Comparison of ENCODE assay signal across 8 cellular contexts in the genomic region with DNA sequence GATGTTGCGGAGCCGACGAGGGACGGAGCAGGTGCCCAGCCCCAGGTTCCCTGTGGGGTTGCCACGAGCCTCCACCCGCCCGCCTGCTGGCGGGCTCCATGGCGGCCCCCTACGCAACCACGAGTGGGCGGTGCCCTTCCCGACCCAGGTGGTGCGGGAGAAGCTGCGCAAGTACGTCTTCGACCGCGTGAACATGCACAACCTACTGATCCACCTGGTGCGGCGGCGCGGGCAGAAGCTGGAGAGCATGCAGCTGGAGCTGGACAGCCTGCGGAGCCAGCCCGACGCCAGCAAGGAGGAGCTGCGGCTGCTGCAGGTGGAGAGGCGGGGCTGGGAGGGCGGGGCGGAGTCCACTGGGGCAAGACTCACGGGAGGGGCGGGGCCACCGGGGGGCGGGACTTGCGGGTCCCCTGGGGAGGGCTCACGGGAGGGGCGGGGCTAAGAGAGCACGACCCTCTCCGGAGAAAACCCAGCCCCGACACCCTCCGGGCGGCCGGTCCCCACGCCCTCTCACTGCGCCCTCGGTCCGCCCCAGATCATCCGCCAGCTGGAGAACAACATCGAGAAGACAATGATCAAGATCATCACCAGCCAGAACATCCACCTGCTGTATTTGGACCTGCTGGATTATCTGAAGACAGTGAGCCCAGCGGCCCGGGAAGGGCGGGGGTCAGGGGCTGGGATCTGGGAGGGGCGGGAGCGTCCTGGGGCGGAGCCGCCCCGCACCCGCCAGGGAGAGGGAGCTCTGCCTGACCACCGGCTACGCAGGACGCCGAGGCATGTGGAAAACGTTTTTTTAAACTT. TPM values are rescaled to one million over a fixed set of nuclear protein-coding genes. Genes with fewer than 3 reads are reported as not detected.
DNase-seq lines count a peak whose midpoint lies in the region; ATAC-seq and TF ChIP-seq lines count a peak whose summit lies in the region.

No MANE protein-coding gene starts in this region.

- H3K36me3 ChIP-seq in adrenal gland (replicated peaks in 1 of 2): no peaks in the 10 kb centered on the region

- no peaks in the 10 kb centered on the region; the same call in 1 of the 2 replicates for H3K9me3 ChIP-seq in AG04450 (ENCODE audit: control insufficient read depth, insufficient read depth, low read length)
- H3K9me3 ChIP-seq in T-helper 17 cell (ENCODE audit: control insufficient read depth, low read length, poor library complexity, severe bottlenecking): no peaks in the 10 kb centered on the region
- H3K9me3 ChIP-seq in adrenal gland (replicated peaks in 1 of 3): no peaks in the 10 kb centered on the region
- H3K9me3 ChIP-seq in right cardiac atrium (ENCODE audit: control insufficient read depth, low read length): no peaks in the 10 kb centered on the region

- DNase-seq in AG04450 (ENCODE audit: low read depth, low spot score) (no peak), NCI-H187 (lab: John Stamatoyannopoulos, UW) (peak; percentile 64 to 80), T-helper 17 cell (peak; percentile 60 to 91 (median 89)), adrenal gland (peak; percentile 79 to 94 (median 90)), right cardiac atrium (peak; percentile 82 to 94 (median 92)), retina (peak; percentile 80), foreskin melanocyte (no peak)

- peaks cover 51% of the 10 kb centered on the region for H3K27me3 ChIP-seq in AG04450 (ENCODE audit: control insufficient read depth, insufficient read depth, low read length)
- peaks cover 7% of the 10 kb centered on the region for H3K27me3 ChIP-seq in adrenal gland
- no peaks in the 10 kb centered on the region for H3K27me3 ChIP-seq in right cardiac atrium (ENCODE audit: control insufficient read depth, insufficient read depth)

- TF ChIP-seq POLR2A in adrenal gland (IDR thresholded peaks at IDR 0.05): no peak

- ATAC-seq in GM21447 (IDR thresholded peaks at IDR 0.05; ENCODE audit: unreplicated experiment): peak; percentile 33
- peak; percentile 82 for ATAC-seq in T-helper 17 cell
- peak; percentile 73 to 74 for ATAC-seq in right cardiac atrium

- intact Hi-C loops in adrenal gland (cut with DNase I) (loop anchor here in 1 of 2 donors (10.0 kb wide), 1 partner anchor 45 kb away; a partner anchor contains a TSS), right cardiac atrium (cut with DNase I) (loop anchor here in 2 of 4 donors (5.0 to 10.0 kb wide), 2 partner anchors 57 to 145 kb away; a partner anchor contains a TSS)

- no peak overlapping the region for H3K27ac Mint-ChIP-seq in T-helper 17 cell

- no peak for TF ChIP-seq CTCF in AG04450 (IDR thresholded peaks at IDR 0.05; ENCODE audit: low read depth, low read length)
- TF ChIP-seq CTCF in adrenal gland (IDR thresholded peaks at IDR 0.05): no peak

- H3K4me3 Mint-ChIP-seq in T-helper 17 cell: peak overlapping the region; percentile 87

- H3K27ac ChIP-seq in AG04450 (ENCODE audit: low read depth, low read length) (no peak overlapping the region), adrenal gland (peak overlapping the region in 2 of 5 donors; percentile 35 to 38), right cardiac atrium (ENCODE audit: low read length) (peak overlapping the region; percentile 13)

- POLR2A ChIA-PET in AG04450 (lab: Yijun Ruan, JAX): interaction anchor here (0.6 to 1.1 kb wide), 4 partner anchors 9 to 72 kb away, joined by 3 to 4 read pairs (median 3); a partner anchor contains a TSS

- 0 to 1% (median 0%) methylated on average over 10 to 63 of the region's 63 CpGs for WGBS in adrenal gland, 4 donors
- 1% methylated on average over 63 of the region's 63 CpGs for WGBS in right cardiac atrium

- no peaks in the 10 kb centered on the region for H3K27me3 Mint-ChIP-seq in T-helper 17 cell

- H3K4me3 ChIP-seq in AG04450 (ENCODE audit: low read depth, low read length) (peak overlapping the region; percentile 42), adrenal gland (peak overlapping the region in 1 of 4 donors; percentile 50), right cardiac atrium (ENCODE audit: low read length) (peak overlapping the region; percentile 45)

- CTCF ChIA-PET in AG04450 (lab: Charles Lee): no interaction called here

- H3K4me1 ChIP-seq in adrenal gland (replicated peaks in 1 of 2) (peaks cover 0 to 29% of the 10 kb centered on the region in 2 donors), right cardiac atrium (ENCODE audit: control insufficient read depth, insufficient read depth, low read length) (peaks cover 5% of the 10 kb centered on the region)

- H3K36me3 Mint-ChIP-seq in T-helper 17 cell (ENCODE audit: low read depth): peaks cover 2% of the 10 kb centered on the region

- H3K4me1 Mint-ChIP-seq in T-helper 17 cell: peaks cover 13% of the 10 kb centered on the region

RNA-seq across cellular contexts. Expression of a gene that starts 3.9 kb away (rescaled TPM):
- polyA plus RNA-seq in AG04450 (2011; rRNA removed) (0.05 and 0.21 TPM in 2 replicates), adrenal gland (10 to 100 TPM in 1 of 3 donors, 1 to 10 TPM in 1, under 1 TPM in 1; 0.60 to 17.5 (median 2.4) TPM), right cardiac atrium (3.8 TPM)
- 0.55 TPM in 1 of 2 replicates, not detected in the other for polyA minus RNA-seq in AG04450 (2011; rRNA and poly(A)+ RNA removed)
- total RNA-seq in T-helper 17 cell (1 to 10 TPM; 1.8 to 2.2 TPM), adrenal gland (1 to 10 TPM in 5 of 8 donors, under 1 TPM in 2, not detected in 1; 0.46 to 3.3 (median 1.7) TPM), right cardiac atrium (1 to 10 TPM; 2.0 to 5.0 (median 2.6) TPM)

RNA-seq across cellular contexts. Expression of a gene that starts 7.7 kb away (rescaled TPM):
- 35.4 and 41.1 TPM in 2 replicates for polyA plus RNA-seq in AG04450 (2011; rRNA removed)
- polyA minus RNA-seq in AG04450 (2011; rRNA and poly(A)+ RNA removed): 48.7 and 53.3 TPM in 2 replicates
- total RNA-seq in T-helper 17 cell: 10 to 100 TPM; 55.6 to 59.7 TPM
- total RNA-seq in adrenal gland: 10 to 100 TPM; 46.2 to 82.0 (median 61.0) TPM
- 100 to 1,000 TPM in 1 of 3 donors, 10 to 100 TPM in 2; 24.0 to 150 (median 71.1) TPM for polyA plus RNA-seq in adrenal gland
- 10 to 100 TPM; 67.3 to 73.6 (median 71.6) TPM for total RNA-seq in right cardiac atrium
- polyA plus RNA-seq in right cardiac atrium: 87.2 TPM

RNA-seq across cellular contexts. Expression of a gene that starts 8.9 kb away (rescaled TPM):
- 34.9 and 44.3 TPM in 2 replicates for polyA plus RNA-seq in AG04450 (2011; rRNA removed)
- polyA minus RNA-seq in AG04450 (2011; rRNA and poly(A)+ RNA removed): 9.3 and 18.9 TPM in 2 replicates
- 10 to 100 TPM; 16.5 to 21.8 TPM for total RNA-seq in T-helper 17 cell
- total RNA-seq in adrenal gland: 10 to 100 TPM; 31.3 to 78.7 (median 57.1) TPM
- polyA plus RNA-seq in adrenal gland: 10 to 100 TPM; 46.7 to 94.8 (median 76.3) TPM
- 100 to 1,000 TPM in 2 of 4 donors, 10 to 100 TPM in 2; 73.6 to 115 (median 100) TPM for total RNA-seq in right cardiac atrium
- polyA plus RNA-seq in right cardiac atrium: 158 TPM

RNA-seq across cellular contexts. Expression of a gene that starts 35.7 kb away (rescaled TPM):
- polyA plus RNA-seq in AG04450 (2011; rRNA removed) (not detected in 2 replicates), adrenal gland (not detected), right cardiac atrium (2.1 TPM)
- not detected in 2 replicates for polyA minus RNA-seq in AG04450 (2011; rRNA and poly(A)+ RNA removed)
- total RNA-seq in T-helper 17 cell (not detected), adrenal gland (not detected), right cardiac atrium (1 to 10 TPM in 2 of 4 donors, under 1 TPM in 2; 0.32 to 1.3 (median 0.87) TPM)

RNA-seq across cellular contexts. Expression of a gene that starts 42.0 kb away (rescaled TPM):
- polyA plus RNA-seq in AG04450 (2011; rRNA removed) (not detected in 2 replicates), adrenal gland (not detected), right cardiac atrium (not detected)
- not detected in 2 replicates for polyA minus RNA-seq in AG04450 (2011; rRNA and poly(A)+ RNA removed)
- total RNA-seq in T-helper 17 cell (under 1 TPM in 1 of 2 donors, not detected in 1; 0.65 TPM), adrenal gland (not detected), right cardiac atrium (not detected)

Comparison
In these comparisons a context has a peak if more than half of its experiments do, and no peak if none do; other contexts are left out.
1. DNase-seq: peak in NCI-H187 (2 of 2), T-helper 17 cell (3 of 3), adrenal gland (7 of 7), right cardiac atrium (3 of 3) and retina (single experiment); none in AG04450 (single experiment) and foreskin melanocyte (single experiment).
2. Peak in every context shown above with its lines, with median percentiles within 50 percentile points of each other: ATAC-seq.